Comparison of ENCODE assay signal across 8 cellular contexts in genomic region chr2:240452471-240453256, GRCh38. TPM values are rescaled to one million over a fixed set of nuclear protein-coding genes. Genes with fewer than 3 reads are reported as not detected.
DNase-seq lines count a peak whose midpoint lies in the region; ATAC-seq, FAIRE-seq and TF ChIP-seq lines count a peak whose summit lies in the region.

No MANE protein-coding gene starts in this region.

- H3K9me3 Mint-ChIP-seq in astrocyte (ENCODE audit: unreplicated experiment), result no peaks in the 10 kb centered on the region

- no peaks in the 10 kb centered on the region for H3K27me3 ChIP-seq in astrocyte (ENCODE audit: insufficient read depth, low read length)

- FAIRE-seq in astrocyte (lab: Jason Lieb, UNC), result no peak

- no peaks in the 10 kb centered on the region for H3K9me3 ChIP-seq in astrocyte (ENCODE audit: insufficient read depth, low read depth, low read length)

- no peaks in the 10 kb centered on the region for H3K36me3 Mint-ChIP-seq in astrocyte (ENCODE audit: low read depth, unreplicated experiment)

- TF ChIP-seq POLR2A in NB4 (IDR thresholded peaks at IDR 0.05; ENCODE audit: extremely low read depth, insufficient read length), result no peak

- peaks cover 87% of the 10 kb centered on the region for H4K20me1 ChIP-seq in astrocyte (ENCODE audit: insufficient read depth, low read length)

- H3K4me1 ChIP-seq in astrocyte (ENCODE audit: insufficient read depth, low read length), result peaks cover 35% of the 10 kb centered on the region

- TF ChIP-seq CTCF in NB4 (IDR thresholded peaks at IDR 0.05; ENCODE audit: low read depth, low read length) (no peak), astrocyte (IDR thresholded peaks at IDR 0.05; ENCODE audit: insufficient read depth, low read depth, low read length) (no peak)

- H3K4me2 ChIP-seq in astrocyte (ENCODE audit: low read length), result peak overlapping the region; percentile 88

- H3K27ac ChIP-seq in astrocyte (ENCODE audit: low read depth, low read length), result no peak overlapping the region

- ATAC-seq in GM19023 (IDR thresholded peaks at IDR 0.05; ENCODE audit: unreplicated experiment), result no peak
- no peak for ATAC-seq in GM19463 (IDR thresholded peaks at IDR 0.05; ENCODE audit: unreplicated experiment)

- no peaks in the 10 kb centered on the region for H3K36me3 ChIP-seq in astrocyte (ENCODE audit: insufficient read depth, low read length)

- H3K27me3 Mint-ChIP-seq in astrocyte (ENCODE audit: low read depth, unreplicated experiment), result no peaks in the 10 kb centered on the region

- H3K4me3 Mint-ChIP-seq in astrocyte (ENCODE audit: unreplicated experiment), result peak overlapping the region; percentile 78

- H3K27ac Mint-ChIP-seq in astrocyte (ENCODE audit: unreplicated experiment), result no peak overlapping the region

- H3K4me3 ChIP-seq in NB4 (ENCODE audit: low read depth, low read length) (no peak overlapping the region), astrocyte (ENCODE audit: insufficient read depth, low read depth, low read length) (peak overlapping the region; percentile 42)

- DNase-seq in COLO668 (lab: John Stamatoyannopoulos, UW; ENCODE audit: unreplicated experiment) (peak; percentile 71), NB4 (ENCODE audit: low read depth) (peak; percentile 56), astrocyte (ENCODE audit: low read depth) (no peak), hepatic stellate cell (ENCODE audit: low spot score) (peak; percentile 81), posterior cingulate gyrus (peak; percentile 60 to 97 (median 75))
- DNase-seq in activated CD4-positive, CD25-positive, alpha-beta regulatory T cell (lab: John Stamatoyannopoulos, UW), result no peak

- intact Hi-C loops in posterior cingulate gyrus (cut with DNase I), result no loop called here

- H3K4me1 Mint-ChIP-seq in astrocyte (ENCODE audit: low read depth, unreplicated experiment), result peaks cover 27% of the 10 kb centered on the region

- no peak overlapping the region for H2AFZ ChIP-seq in astrocyte (ENCODE audit: low read depth, low read length)

- peak overlapping the region; percentile 38 for H3K9ac ChIP-seq in astrocyte (ENCODE audit: low read length)

- peaks cover 82% of the 10 kb centered on the region for H3K79me2 ChIP-seq in astrocyte (ENCODE audit: insufficient read depth, low read length)

RNA-seq across cellular contexts. Expression of gene GPC1, which starts 17.2 kb away (rescaled TPM):
- 252 and 299 TPM in 2 replicates for total RNA-seq in astrocyte

Comparison
In these comparisons a context has a peak if more than half of its experiments do, and no peak if none do; other contexts are left out.
1. DNase-seq: peak in COLO668 (single experiment), NB4 (single experiment), hepatic stellate cell (single experiment) and posterior cingulate gyrus (10 of 10); none in astrocyte (single experiment) and activated CD4-positive, CD25-positive, alpha-beta regulatory T cell (0 of 4).